Comparison of ENCODE assay signal across 25 cellular contexts in genomic region chr6:115819506-115819905, GRCh38.
"Had no signal": no experiment of that assay in that cellular context is flagged by ENCODE, and none has a peak within 500 bp of the region (broad histone marks: within the 10 kb centered on the region; RNA-seq: fewer than 3 reads in every experiment).

No MANE protein-coding gene starts in this region.

- H3K36me3 ChIP-seq: SJCRH30 had no signal

- H3K27me3 ChIP-seq: SJCRH30 had no signal

- H3K4me1 ChIP-seq: SJCRH30 had no signal

- H3K4me3 ChIP-seq: K562, SJCRH30 had no signal

- DNase-seq: Kasumi-1, MV-4-11, NCI-H1048, NCI-H1105, NCI-H1417, NCI-H1436 treated with DMSO at 0.1 percent for 48 hours, NCI-H1694, NCI-H187 treated with DMSO at 0.1 percent for 48 hours, NCI-H2029 treated with DMSO at 0.1 percent for 48 hours, NCI-H2227 treated with DMSO at 0.1 percent for 48 hours, NCI-H446, NCI-H510A, NCI-H524 treated with DMSO at 0.1 percent for 48 hours, NCI-H69, SHP77 treated with DMSO at 0.1 percent for 48 hours, SJCRH30, T-helper 1 cell, T-helper 17 cell had no signal

- H3K9me3 ChIP-seq: SJCRH30 had no signal

- ATAC-seq: K562, Right ventricle myocardium inferior, SK-N-SH treated with all-trans-retinoic acid at 6 μM for 48 hours, T-helper 17 cell had no signal

- H3K27ac ChIP-seq: KMS-11, RWPE1, SJCRH30 had no signal

- FAIRE-seq: HTR-8/SVneo, K562, RCC 7860 had no signal
